ENCODE assay signal across 15 cellular contexts in genomic region chr5:172565931-172566665, GRCh38.
DNase-seq lines count a peak whose midpoint lies in the region; ATAC-seq, FAIRE-seq and TF ChIP-seq lines count a peak whose summit lies in the region.
"Had no signal": no experiment of that assay in that cellular context is flagged by ENCODE, and none has a peak within 500 bp of the region (broad histone marks: within the 10 kb centered on the region; RNA-seq: fewer than 3 reads in every experiment).

No MANE protein-coding gene starts in this region.

- CTCF ChIA-PET in A549 (lab: Yijun Ruan, JAX), result interaction anchor here (1.4 to 1.6 kb wide), 2 partner anchors 9 to 13 kb away, joined by 4 to 5 read pairs; no protein-coding TSS in a partner anchor
- CTCF ChIA-PET in activated CD4-positive, alpha-beta T cell treated with anti-CD3 and anti-CD28 coated beads, Interleukin-2, amount 10 ng/mL, durations not matched to agents 7 days and 5 days (lab: Charles Lee), result interaction anchor here (1.0 kb wide), 1 partner anchor 11 kb away, joined by 3 read pairs; no protein-coding TSS in a partner anchor

- H3K9me3 Mint-ChIP-seq in activated T-cell treated with anti-CD3 and anti-CD28 coated beads, Interleukin-2, amount 50 U/mL, for 4 hours, result no peaks in the 10 kb centered on the region
- no peaks in the 10 kb centered on the region for H3K9me3 Mint-ChIP-seq in activated CD4-positive, alpha-beta T cell treated with anti-CD3 and anti-CD28 coated beads, Interleukin-2, amount 10 ng/mL, durations not matched to agents 7 days and 5 days

- no peaks in the 10 kb centered on the region for H3K4me1 Mint-ChIP-seq in activated T-cell treated with anti-CD3 and anti-CD28 coated beads, Interleukin-2, amount 50 U/mL, for 4 hours (ENCODE audit: low read depth)
- H3K4me1 Mint-ChIP-seq in activated CD4-positive, alpha-beta T cell treated with anti-CD3 and anti-CD28 coated beads, Interleukin-2, amount 10 ng/mL, durations not matched to agents 7 days and 5 days, result no peaks in the 10 kb centered on the region
- H3K4me1 Mint-ChIP-seq: CD4-positive, alpha-beta memory T cell had no signal

- ATAC-seq in A549, result no peak
- no peak for ATAC-seq in activated T-cell treated with anti-CD3 and anti-CD28 coated beads, Interleukin-2, amount 50 U/mL, for 4 hours

- no peak overlapping the region for H3K27ac Mint-ChIP-seq in activated CD4-positive, alpha-beta T cell treated with anti-CD3 and anti-CD28 coated beads, Interleukin-2, amount 10 ng/mL, durations not matched to agents 7 days and 5 days
- H3K27ac Mint-ChIP-seq: CD4-positive, alpha-beta memory T cell had no signal

- no peak overlapping the region for H3K9ac ChIP-seq in rectal smooth muscle tissue (ENCODE audit: low read length)

- H3K36me3 ChIP-seq in esophagus squamous epithelium, result no peaks in the 10 kb centered on the region
- no peaks in the 10 kb centered on the region for H3K36me3 ChIP-seq in rectal smooth muscle tissue (ENCODE audit: control insufficient read depth, insufficient read depth, low read length)
- H3K36me3 ChIP-seq: BE2C had no signal

- no peak overlapping the region for H3K4me3 Mint-ChIP-seq in activated T-cell treated with anti-CD3 and anti-CD28 coated beads, Interleukin-2, amount 50 U/mL, for 4 hours
- H3K4me3 Mint-ChIP-seq in activated CD4-positive, alpha-beta T cell treated with anti-CD3 and anti-CD28 coated beads, Interleukin-2, amount 10 ng/mL, durations not matched to agents 7 days and 5 days, result no peak overlapping the region
- H3K4me3 Mint-ChIP-seq: CD4-positive, alpha-beta memory T cell had no signal

- POLR2A ChIA-PET in A549 (lab: Yijun Ruan, JAX), result no interaction called here
- POLR2A ChIA-PET in activated CD4-positive, alpha-beta T cell treated with anti-CD3 and anti-CD28 coated beads, Interleukin-2, amount 10 ng/mL, durations not matched to agents 7 days and 5 days (lab: Charles Lee), result interaction anchor here (0.6 kb wide), 1 partner anchor 1152 kb away, joined by 6 read pairs; no protein-coding TSS in a partner anchor

- H3K4me1 ChIP-seq in A549, result no peaks in the 10 kb centered on the region
- peaks cover 9 to 68% (median 12%) of the 10 kb centered on the region in 3 donors for H3K4me1 ChIP-seq in esophagus squamous epithelium
- peaks cover 23% of the 10 kb centered on the region for H3K4me1 ChIP-seq in rectal smooth muscle tissue (ENCODE audit: control insufficient read depth, insufficient read depth, low read length)
- H3K4me1 ChIP-seq: BE2C had no signal

- intact Hi-C loops in esophagus squamous epithelium (cut with DNase I), result no loop called here

- TF ChIP-seq CTCF in A549 (IDR thresholded peaks at IDR 0.05), result no peak
- TF ChIP-seq CTCF in esophagus squamous epithelium (IDR thresholded peaks at IDR 0.05), result no peak

- FAIRE-seq in A549 (lab: Jason Lieb, UNC), result no peak
- FAIRE-seq: GM19239, HTR-8/SVneo had no signal

- no peaks in the 10 kb centered on the region for H3K36me3 Mint-ChIP-seq in activated T-cell treated with anti-CD3 and anti-CD28 coated beads, Interleukin-2, amount 50 U/mL, for 4 hours (ENCODE audit: insufficient read depth)
- H3K36me3 Mint-ChIP-seq in activated CD4-positive, alpha-beta T cell treated with anti-CD3 and anti-CD28 coated beads, Interleukin-2, amount 10 ng/mL, durations not matched to agents 7 days and 5 days (ENCODE audit: low read depth), result no peaks in the 10 kb centered on the region
- H3K36me3 Mint-ChIP-seq: CD4-positive, alpha-beta memory T cell had no signal

- TF ChIP-seq EP300 in A549 (IDR thresholded peaks at IDR 0.05), result no peak

- H3K9me3 ChIP-seq in A549 (no peaks in the 10 kb centered on the region), esophagus squamous epithelium (no peaks in the 10 kb centered on the region)
- H3K9me3 ChIP-seq: BE2C had no signal

- peak; percentile 14 to 34 for DNase-seq in NCI-H524 (lab: John Stamatoyannopoulos, UW)
- DNase-seq in NCI-H524 treated with DMSO at 0.1 percent for 48 hours (lab: John Stamatoyannopoulos, UW), result no peak
- DNase-seq in A549 (ENCODE audit: low read depth in 1 of 2, low spot score in 1 of 2), result no peak
- no peak for DNase-seq in esophagus squamous epithelium (lab: John Stamatoyannopoulos, UW)
- no peak for DNase-seq in activated T-cell treated with anti-CD3 and anti-CD28 coated beads, Interleukin-2, amount 50 U/mL, for 4 hours
- no peak for DNase-seq in activated CD4-positive, alpha-beta T cell treated with anti-CD3 and anti-CD28 coated beads, Interleukin-2, amount 10 ng/mL, durations not matched to agents 7 days and 5 days
- DNase-seq: BE2C; CD4-positive, alpha-beta memory T cell; DND-41; GDM1; HCEC 1CT had no signal

- H3K4me3 ChIP-seq in A549 (no peak overlapping the region), esophagus squamous epithelium (no peak overlapping the region), rectal smooth muscle tissue (ENCODE audit: low read length) (no peak overlapping the region)

- no peak overlapping the region for H3K4me2 ChIP-seq in A549

- TF ChIP-seq POLR2A in A549 (IDR thresholded peaks at IDR 0.05; ENCODE audit: low read length) (no peak), esophagus squamous epithelium (IDR thresholded peaks at IDR 0.05) (no peak)

- no peak overlapping the region for H3K27ac ChIP-seq in A549
- H3K27ac ChIP-seq in esophagus squamous epithelium, result peak overlapping the region in 3 of 4 donors; percentile 36 to 72 (median 40)
- H3K27ac ChIP-seq in rectal smooth muscle tissue (ENCODE audit: low read depth, low read length), result peak overlapping the region; percentile 61
- H3K27ac ChIP-seq: C4-2B had no signal

- peaks cover 12% of the 10 kb centered on the region for H3K27me3 Mint-ChIP-seq in activated T-cell treated with anti-CD3 and anti-CD28 coated beads, Interleukin-2, amount 50 U/mL, for 4 hours (ENCODE audit: low read depth)
- no peaks in the 10 kb centered on the region for H3K27me3 Mint-ChIP-seq in activated CD4-positive, alpha-beta T cell treated with anti-CD3 and anti-CD28 coated beads, Interleukin-2, amount 10 ng/mL, durations not matched to agents 7 days and 5 days

- no peak for TF ChIP-seq RAD21 in A549 (conservative IDR thresholded peaks at IDR 0.05 in 1 of 2, IDR thresholded peaks at IDR 0.05 in 1 of 2)

- WGBS in A549 (ENCODE audit: missing lambda C conversion rate), result 52% methylated on average over 8 of the region's 8 CpGs
- WGBS in esophagus squamous epithelium, 2 donors, result 73 to 84% methylated on average over 3 to 8 of the region's 8 CpGs

- H3K27me3 ChIP-seq in esophagus squamous epithelium, result no peaks in the 10 kb centered on the region
- H3K27me3 ChIP-seq in rectal smooth muscle tissue (ENCODE audit: control insufficient read depth, insufficient read depth, low read length), result no peaks in the 10 kb centered on the region
- H3K27me3 ChIP-seq: BE2C had no signal

TF ChIP-seq in A549, 52 proteins besides CTCF, POLR2A, EP300 and RAD21:
- TF ChIP-seq HOXB5 (CRISPR knock-in tag; IDR thresholded peaks at IDR 0.05) (no peak), RFX5 (IDR thresholded peaks at IDR 0.05) (no peak), ZFP36 (IDR thresholded peaks at IDR 0.05; ENCODE audit: borderline replicate concordance, partially characterized antibody) (peak; percentile 24)
TF ChIP-seq in A549: peak in this region for 1.

Comparison
In these comparisons a context has a peak if more than half of its experiments do, and no peak if none do; other contexts are left out.
1. DNase-seq: peak in NCI-H524 (2 of 2); none in NCI-H524 treated with DMSO at 0.1 percent for 48 hours (single experiment), A549 (0 of 2), esophagus squamous epithelium (single experiment), activated T-cell treated with anti-CD3 and anti-CD28 coated beads, Interleukin-2, amount 50 U/mL, for 4 hours (single experiment) and activated CD4-positive, alpha-beta T cell treated with anti-CD3 and anti-CD28 coated beads, Interleukin-2, amount 10 ng/mL, durations not matched to agents 7 days and 5 days (single experiment).
2. H3K27ac ChIP-seq: peak in esophagus squamous epithelium (3 of 4) and rectal smooth muscle tissue (single experiment); none in A549 (0 of 2).